ENCODE assay signal across 9 cellular contexts in the genomic region with DNA sequence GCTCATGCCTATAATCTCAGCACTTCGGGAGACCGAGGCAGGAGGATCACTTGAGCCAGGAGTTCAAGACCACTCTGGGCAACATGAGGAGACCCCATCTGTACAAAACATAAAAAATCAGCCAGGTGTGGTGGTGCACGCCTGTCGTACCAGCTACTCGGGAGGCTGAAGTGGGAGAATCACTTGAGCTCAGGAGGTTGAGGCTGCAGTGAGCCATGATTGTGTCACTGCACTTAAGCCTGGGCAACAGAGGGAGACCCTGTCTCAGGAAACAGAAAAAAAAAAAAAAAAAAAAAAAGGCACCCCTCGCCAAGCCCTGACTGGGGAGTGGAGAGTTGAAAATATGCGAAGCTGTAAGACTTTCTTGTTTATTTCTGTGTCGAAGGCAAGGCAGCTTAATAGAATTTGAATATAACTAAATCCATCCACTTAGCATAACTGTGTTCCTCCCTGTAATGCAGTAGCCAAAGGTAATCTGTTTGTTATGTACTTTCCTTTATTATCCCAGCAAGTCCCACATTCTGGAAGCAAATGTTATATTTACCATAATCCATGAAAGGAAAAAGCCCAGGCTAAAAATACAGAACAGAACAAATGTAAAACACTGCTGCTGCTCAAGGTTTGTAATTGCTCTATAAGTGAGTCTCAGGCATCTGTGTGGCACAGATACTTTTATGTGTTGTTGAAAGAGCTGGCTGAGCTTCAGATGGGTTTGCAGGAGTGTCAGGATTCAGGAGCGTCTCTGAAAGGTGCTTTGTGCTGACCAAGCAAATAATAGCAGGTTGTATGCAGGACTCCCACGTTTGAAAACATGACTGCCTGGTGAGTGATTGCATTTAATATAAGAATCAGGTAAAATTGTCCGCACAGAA.
DNase-seq lines count a peak whose midpoint lies in the region; ATAC-seq and TF ChIP-seq lines count a peak whose summit lies in the region.
"Had no signal": no experiment of that assay in that cellular context is flagged by ENCODE, and none has a peak within 500 bp of the region (broad histone marks: within the 10 kb centered on the region; RNA-seq: fewer than 3 reads in every experiment).

No MANE protein-coding gene starts in this region.

- H3K4me1 ChIP-seq in BLaER1 (peaks cover 71% of the 10 kb centered on the region), colonic mucosa (peaks cover 3% of the 10 kb centered on the region), BE2C (no peaks in the 10 kb centered on the region)

- peak overlapping the region; percentile 74 for H3K4me2 ChIP-seq in BLaER1

- no peaks in the 10 kb centered on the region for H4K20me1 ChIP-seq in BLaER1

- peak overlapping the region; percentile 53 for H3K27ac ChIP-seq in BLaER1
- peak overlapping the region; percentile 54 for H3K27ac ChIP-seq in colonic mucosa
- H3K27ac ChIP-seq: SK-N-MC had no signal

- TF ChIP-seq CTCF in colonic mucosa (IDR thresholded peaks at IDR 0.05), result no peak
- no peak for TF ChIP-seq CTCF in BE2C (IDR thresholded peaks at IDR 0.05; ENCODE audit: low read depth, low read length)

- H3K27me3 ChIP-seq in BLaER1, result no peaks in the 10 kb centered on the region
- H3K27me3 ChIP-seq in colonic mucosa, result no peaks in the 10 kb centered on the region
- H3K27me3 ChIP-seq in BE2C, result no peaks in the 10 kb centered on the region

- no peaks in the 10 kb centered on the region for H3K36me3 ChIP-seq in BLaER1
- H3K36me3 ChIP-seq in colonic mucosa, result no peaks in the 10 kb centered on the region
- H3K36me3 ChIP-seq in BE2C, result no peaks in the 10 kb centered on the region

- intact Hi-C loops in colonic mucosa (cut with DNase I), result no loop called here
- intact Hi-C loops in posterior vena cava (cut with DNase I), result no loop called here

- no peak for DNase-seq in colonic mucosa
- DNase-seq in NCI-H524 (lab: John Stamatoyannopoulos, UW), result no peak
- no peak for DNase-seq in posterior vena cava (ENCODE audit: low spot score)
- no peak for DNase-seq in BE2C
- no peak for DNase-seq in erythroblast (lab: John Stamatoyannopoulos, UW)

- no peak for TF ChIP-seq POLR2A in erythroblast (IDR thresholded peaks at IDR 0.05; ENCODE audit: low read length)

- H3K4me3 ChIP-seq in BLaER1 (no peak overlapping the region), colonic mucosa (no peak overlapping the region), BE2C (ENCODE audit: low read depth, low read length) (no peak overlapping the region)
- H3K4me3 ChIP-seq: SK-N-MC had no signal

- H3K9ac ChIP-seq in BLaER1 (peak overlapping the region; percentile 26; the same call in 1 of the 2 replicates), colonic mucosa (ENCODE audit: low read depth in 2 of 2, low read length in 2 of 2) (peak overlapping the region in 1 of 2 donors; percentile 43)

- H3K9me3 ChIP-seq in BLaER1, result peaks cover 8% of the 10 kb centered on the region
- H3K9me3 ChIP-seq in colonic mucosa, result no peaks in the 10 kb centered on the region
- no peaks in the 10 kb centered on the region for H3K9me3 ChIP-seq in BE2C

- ATAC-seq in GM19455 (IDR thresholded peaks at IDR 0.05; ENCODE audit: unreplicated experiment) (peak; percentile 34), HG03354 (IDR thresholded peaks at IDR 0.05; ENCODE audit: poor library complexity, severe bottlenecking, unreplicated experiment) (peak; percentile 11)
